8 cellular contexts compared by ENCODE assay signal in the genomic region with DNA sequence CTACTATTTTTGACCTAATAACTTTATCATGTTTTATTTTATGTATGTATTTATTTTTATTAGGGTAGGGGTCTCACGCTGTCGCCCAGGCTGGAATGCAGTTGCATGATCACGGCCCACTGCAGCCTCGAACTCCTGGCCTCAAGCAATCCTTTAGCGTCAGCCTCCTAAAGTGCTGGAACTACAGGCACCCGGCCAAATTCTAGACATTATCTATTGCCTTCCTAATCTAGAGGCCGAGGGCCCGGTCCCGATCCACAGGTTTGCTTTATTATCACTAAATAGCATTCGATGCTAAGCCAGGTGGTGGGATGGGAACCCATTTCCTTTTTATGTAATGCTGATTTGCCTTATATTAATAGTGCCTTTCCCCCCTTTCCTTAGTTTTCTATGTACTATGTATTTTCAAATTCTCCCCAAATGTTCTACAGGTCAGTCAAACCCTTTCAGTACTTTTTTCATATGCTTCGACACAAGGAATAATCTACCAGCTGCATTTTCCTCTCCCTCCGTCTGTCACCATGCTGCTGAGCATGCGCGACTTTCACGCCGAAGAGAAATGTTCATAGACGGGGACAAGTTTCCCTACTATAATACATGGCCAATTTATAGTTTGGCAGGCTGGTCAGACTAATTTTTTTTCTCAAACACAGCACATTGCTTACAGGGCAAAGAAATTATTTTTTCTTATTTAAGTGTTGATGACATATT.
"Had no signal": no experiment of that assay in that cellular context is flagged by ENCODE, and none has a peak within 500 bp of the region (broad histone marks: within the 10 kb centered on the region; RNA-seq: fewer than 3 reads in every experiment).

No MANE protein-coding gene starts in this region.

- DNase-seq: GDM1, GF-D8 had no signal

- FAIRE-seq: G401.6, GM12878, GM12891, GM12892, GM18507, GM19239 had no signal

- H3K4me3 ChIP-seq: GM12878 had no signal

- ATAC-seq: GM12878 had no signal
